13 cellular contexts compared by ENCODE assay signal in the genomic region with DNA sequence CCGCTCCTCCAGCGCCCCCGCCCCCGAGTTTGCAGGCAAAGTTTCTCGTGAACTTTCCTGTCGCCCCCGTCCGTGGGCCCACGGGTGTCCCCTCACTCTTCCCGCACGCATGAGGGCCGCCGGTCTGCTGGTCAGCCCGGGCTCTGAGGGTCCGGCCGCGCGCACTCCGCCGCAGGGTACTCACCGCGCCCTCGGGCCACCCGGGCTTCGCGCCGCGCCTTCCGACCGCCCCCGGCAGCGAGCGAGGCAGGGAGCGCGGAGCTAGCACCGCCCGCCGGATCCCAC. TPM values are rescaled to one million over a fixed set of nuclear protein-coding genes. Genes with fewer than 3 reads are reported as not detected.
DNase-seq lines count a peak whose midpoint lies in the region; ATAC-seq and TF ChIP-seq lines count a peak whose summit lies in the region.
"Had no signal": no experiment of that assay in that cellular context is flagged by ENCODE, and none has a peak within 500 bp of the region (broad histone marks: within the 10 kb centered on the region; RNA-seq: fewer than 3 reads in every experiment).

No MANE protein-coding gene starts in this region.

- H4K20me1 ChIP-seq in smooth muscle cell (ENCODE audit: low read depth): no peaks in the 10 kb centered on the region

- peak overlapping the region; percentile 43 for H2AFZ ChIP-seq in smooth muscle cell (ENCODE audit: low read depth)

- H3K4me2 ChIP-seq in smooth muscle cell: peak overlapping the region; percentile 92

- DNase-seq in lower lobe of right lung (peak; percentile 42), smooth muscle cell (lab: John Stamatoyannopoulos, UW; ENCODE audit: unreplicated experiment) (no peak), retina (no peak)
- DNase-seq in stimulated activated CD4-positive, alpha-beta T cell treated with anti-CD3 and anti-CD28 coated beads, Interleukin-4, amount 100 ng/mL, for 4 hours: no peak
- DNase-seq: CD8-positive, alpha-beta memory T cell; kidney; NCI-H1436 treated with DMSO at 0.1 percent for 48 hours had no signal

- intact Hi-C loops in lower lobe of right lung (cut with DNase I): no loop called here

- H3K9me3 ChIP-seq in ES-I3 (ENCODE audit: control insufficient read depth, insufficient read depth, low read length): no peaks in the 10 kb centered on the region
- H3K9me3 ChIP-seq in lower lobe of right lung: no peaks in the 10 kb centered on the region
- no peaks in the 10 kb centered on the region for H3K9me3 ChIP-seq in smooth muscle cell (replicated peaks; ENCODE audit: low read depth)

- H3K36me3 ChIP-seq in ES-I3 (ENCODE audit: insufficient read depth, low read length) (no peaks in the 10 kb centered on the region), lower lobe of right lung (no peaks in the 10 kb centered on the region), smooth muscle cell (ENCODE audit: low read depth) (no peaks in the 10 kb centered on the region)

- peak overlapping the region; percentile 89 to 94 (median 92) for H3K4me3 Mint-ChIP-seq in brain

- peaks cover 19% of the 10 kb centered on the region for H3K27me3 Mint-ChIP-seq in brain

- H3K36me3 Mint-ChIP-seq in brain: no peaks in the 10 kb centered on the region

- H3K27me3 ChIP-seq in lower lobe of right lung (ENCODE audit: low read depth) (peaks cover 90% of the 10 kb centered on the region), smooth muscle cell (ENCODE audit: low read depth) (peaks cover 31% of the 10 kb centered on the region)

- H3K4me3 ChIP-seq in lower lobe of right lung: peak overlapping the region; percentile 50
- peak overlapping the region; percentile 64 for H3K4me3 ChIP-seq in smooth muscle cell

- H3K27ac Mint-ChIP-seq in brain: no peak overlapping the region
- H3K27ac Mint-ChIP-seq: activated T-cell treated with anti-CD3 and anti-CD28 coated beads, Interleukin-2, amount 50 U/mL, for 24 hours had no signal

- whole genome bisulfite sequencing in smooth muscle cell (ENCODE audit: low lambda C conversion rate): no CpG with 5 or more reads among the region's 38 CpGs

- H3K4me1 Mint-ChIP-seq in brain: peaks cover 80% of the 10 kb centered on the region

- H3K9me3 Mint-ChIP-seq in brain: peaks cover 0 to 8% (median 0%) of the 10 kb centered on the region in 5 experiments
- H3K9me3 Mint-ChIP-seq: activated T-cell treated with anti-CD3 and anti-CD28 coated beads, Interleukin-2, amount 50 U/mL, for 24 hours; CD8-positive, alpha-beta memory T cell had no signal

- H3K4me1 ChIP-seq in ES-I3 (ENCODE audit: insufficient read depth, low read length) (peaks cover 36% of the 10 kb centered on the region), lower lobe of right lung (peaks cover 38% of the 10 kb centered on the region), smooth muscle cell (ENCODE audit: low read depth) (peaks cover 13% of the 10 kb centered on the region)

- no peak overlapping the region for H3K27ac ChIP-seq in lower lobe of right lung
- no peak overlapping the region for H3K27ac ChIP-seq in smooth muscle cell (ENCODE audit: low read depth)

- peak overlapping the region; percentile 76; the same call in 1 of the 2 replicates for H3K9ac ChIP-seq in ES-I3 (ENCODE audit: low read depth, low read length)
- H3K9ac ChIP-seq in smooth muscle cell (ENCODE audit: low read depth): no peak overlapping the region

- peaks cover 42% of the 10 kb centered on the region for H3K79me2 ChIP-seq in smooth muscle cell (ENCODE audit: low read depth)

- TF ChIP-seq CTCF in brain (conservative IDR thresholded peaks at IDR 0.05): no peak
- no peak for TF ChIP-seq CTCF in lower lobe of right lung (IDR thresholded peaks at IDR 0.05)
- TF ChIP-seq CTCF in smooth muscle cell (IDR thresholded peaks at IDR 0.05; ENCODE audit: borderline replicate concordance, insufficient read depth, poor library complexity, severe bottlenecking): no peak

- ATAC-seq in lower lobe of right lung (no peak), GM18511 (IDR thresholded peaks at IDR 0.05; ENCODE audit: unreplicated experiment) (no peak), GM18873 (IDR thresholded peaks at IDR 0.05; ENCODE audit: low FRiP score, unreplicated experiment) (no peak)

- H3F3A ChIP-seq in smooth muscle cell (ENCODE audit: low read depth): peaks cover 7% of the 10 kb centered on the region

RNA-seq across cellular contexts. Expression of a gene that starts 0.2 kb away (rescaled TPM):
- 92.8 TPM for polyA plus RNA-seq in brain (ENCODE audit: insufficient read depth, low read depth, low replicate concordance)
- 2.5 TPM for total RNA-seq in lower lobe of right lung
- 4.3 and 8.6 TPM in 2 replicates for total RNA-seq in smooth muscle cell
- 16.4 and 17.8 TPM in 2 replicates for polyA plus RNA-seq in smooth muscle cell
- total RNA-seq: CD8-positive, alpha-beta memory T cell had no signal
- polyA plus RNA-seq: CD8-positive, alpha-beta memory T cell had no signal

RNA-seq across cellular contexts. Expression of a gene that starts 22.6 kb away (rescaled TPM):
- polyA plus RNA-seq in brain (ENCODE audit: insufficient read depth, low read depth, low replicate concordance) (30.9 TPM), smooth muscle cell (20.9 and 27.5 TPM in 2 replicates)
- total RNA-seq in lower lobe of right lung (16.5 TPM), smooth muscle cell (10.9 and 11.3 TPM in 2 replicates)

RNA-seq across cellular contexts. Expression of a gene that starts 31.0 kb away (rescaled TPM):
- polyA plus RNA-seq in brain (ENCODE audit: insufficient read depth, low read depth, low replicate concordance): 314 TPM
- total RNA-seq in lower lobe of right lung: 72.2 TPM
- total RNA-seq in smooth muscle cell: 76.4 and 87.6 TPM in 2 replicates
- polyA plus RNA-seq in smooth muscle cell: 142 and 164 TPM in 2 replicates

RNA-seq across cellular contexts. Expression of a gene that starts 39.6 kb away (rescaled TPM):
- polyA plus RNA-seq in brain (ENCODE audit: insufficient read depth, low read depth, low replicate concordance): not detected
- not detected for total RNA-seq in lower lobe of right lung
- total RNA-seq in smooth muscle cell: not detected in 2 replicates
- 0.40 and 0.45 TPM in 2 replicates for polyA plus RNA-seq in smooth muscle cell
- total RNA-seq: kidney, posterior vena cava had no signal
- polyA plus RNA-seq: CD8-positive, alpha-beta memory T cell had no signal

RNA-seq across cellular contexts. Expression of a gene that starts 48.3 kb away (rescaled TPM):
- polyA plus RNA-seq in brain (ENCODE audit: insufficient read depth, low read depth, low replicate concordance): 81.1 TPM
- 35.0 TPM for total RNA-seq in lower lobe of right lung
- total RNA-seq in smooth muscle cell: 99.6 and 105 TPM in 2 replicates
- polyA plus RNA-seq in smooth muscle cell: 152 and 192 TPM in 2 replicates
